ENCODE assay signal across 18 cellular contexts in the genomic region with DNA sequence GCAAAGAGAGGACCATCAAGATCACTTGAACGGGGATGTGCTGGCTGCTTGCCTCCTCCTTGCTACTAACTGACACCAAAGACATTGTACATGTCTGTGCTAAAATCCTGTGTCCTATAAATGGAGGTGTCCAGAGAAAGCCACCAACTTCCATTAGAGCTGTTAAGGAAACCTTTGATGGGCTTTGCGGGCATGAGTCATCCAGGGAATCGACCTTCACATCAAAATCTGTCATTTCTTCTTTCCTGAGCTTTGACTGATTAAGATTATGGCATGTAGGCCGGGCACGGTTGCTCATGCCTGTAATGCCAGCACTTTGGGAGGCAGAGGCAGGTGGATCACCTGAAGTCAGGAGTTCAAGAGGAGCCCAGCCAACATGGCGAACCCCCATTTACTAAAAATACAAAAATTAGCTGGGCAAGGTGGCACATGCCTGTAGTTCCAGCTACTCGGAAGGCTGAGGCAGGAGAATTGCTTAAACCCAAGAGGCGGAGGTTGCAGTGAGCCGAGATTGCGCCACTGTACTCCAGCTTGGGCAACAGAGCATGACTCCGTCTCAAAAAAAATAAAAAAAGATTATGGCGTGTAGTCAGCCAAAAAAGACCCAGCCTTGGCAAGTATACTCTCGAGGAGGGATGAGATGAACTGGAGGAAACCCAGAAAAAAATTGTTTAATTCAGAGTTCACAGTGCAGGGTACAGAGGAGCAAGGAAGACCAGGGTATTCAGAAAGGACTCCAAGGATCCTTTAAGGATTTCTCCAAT.
A peak's percentile ranks its signal among the peaks of the same experiment; 100 is the strongest.
DNase-seq lines count a peak whose midpoint lies in the region; ATAC-seq, FAIRE-seq and TF ChIP-seq lines count a peak whose summit lies in the region.
"Had no signal": no experiment of that assay in that cellular context is flagged by ENCODE, and none has a peak within 500 bp of the region (broad histone marks: within the 10 kb centered on the region; RNA-seq: fewer than 3 reads in every experiment).

No MANE protein-coding gene starts in this region.

- no peak for TF ChIP-seq CTCF in natural killer cell (IDR thresholded peaks at IDR 0.05)
- no peak for TF ChIP-seq CTCF in coronary artery (IDR thresholded peaks at IDR 0.05)
- TF ChIP-seq CTCF in lung (IDR thresholded peaks at IDR 0.05; ENCODE audit: control extremely low read depth, extremely low read depth), result no peak

- peak overlapping the region; percentile 43 for H3K4me3 Mint-ChIP-seq in natural killer cell treated with Interleukin-12 subunit alpha and Interleukin-12 subunit beta and Interleukin-15 and Interleukin-18, amount 100 ng/mL, for 72 hours
- no peak overlapping the region for H3K4me3 Mint-ChIP-seq in natural killer cell
- H3K4me3 Mint-ChIP-seq: naive B cell had no signal

- H3K4me3 ChIP-seq in coronary artery, result no peak overlapping the region
- no peak overlapping the region for H3K4me3 ChIP-seq in lung
- H3K4me3 ChIP-seq in H7 (ENCODE audit: insufficient read depth, low read depth, low read length), result no peak overlapping the region
- H3K4me3 ChIP-seq in small intestine (ENCODE audit: low read depth in 1 of 2, low read length in 2 of 2), result no peak overlapping the region
- H3K4me3 ChIP-seq: HAP-1 had no signal

- no peaks in the 10 kb centered on the region for H3K9me3 ChIP-seq in lung (ENCODE audit: control insufficient read depth in 2 of 2, insufficient read depth in 1 of 2, low read length in 1 of 2)
- no peaks in the 10 kb centered on the region for H3K9me3 ChIP-seq in small intestine (ENCODE audit: control insufficient read depth, low read depth)
- H3K9me3 ChIP-seq: HAP-1 had no signal

- no peaks in the 10 kb centered on the region for H3K36me3 Mint-ChIP-seq in natural killer cell treated with Interleukin-12 subunit alpha and Interleukin-12 subunit beta and Interleukin-15 and Interleukin-18, amount 100 ng/mL, for 72 hours
- no peaks in the 10 kb centered on the region for H3K36me3 Mint-ChIP-seq in natural killer cell
- H3K36me3 Mint-ChIP-seq: naive B cell had no signal

- no peak for DNase-seq in natural killer cell treated with Interleukin-12 subunit alpha and Interleukin-12 subunit beta and Interleukin-15 and Interleukin-18, amount 100 ng/mL, for 72 hours (ENCODE audit: low spot score)
- DNase-seq in natural killer cell, result no peak
- no peak for DNase-seq in coronary artery (ENCODE audit: low spot score)
- DNase-seq in lung (ENCODE audit: low spot score), result peak; percentile 69
- DNase-seq in H7, result no peak
- no peak for DNase-seq in NCI-H1417 treated with DMSO at 0.1 percent for 48 hours (lab: John Stamatoyannopoulos, UW)
- DNase-seq in small intestine, result no peak
- DNase-seq: activated CD4-positive, alpha-beta T cell treated with anti-CD3 and anti-CD28 coated beads, Interleukin-2, amount 50 U/mL, for 1 hour; activated effector memory CD4-positive, alpha-beta T cell treated with anti-CD3 and anti-CD28 coated beads, Interleukin-2, amount 50 U/mL, for 16 hours; cerebellar nuclear complex; DMS153; IMR-90; naive B cell; NCI-H187 treated with DMSO at 0.1 percent for 48 hours; NK-92 treated with Interleukin-12 subunit alpha and Interleukin-12 subunit beta, amount 100 ng/mL, for 24 hours; stimulated activated CD4-positive, alpha-beta T cell treated with anti-CD3 and anti-CD28 coated beads, Interleukin-12 subunit alpha, Interleukin-12 subunit beta, amount 100 ng/mL, for 4 hours had no signal

- peak overlapping the region in 1 of 2 donors; percentile 6 for H3K27ac Mint-ChIP-seq in natural killer cell treated with Interleukin-12 subunit alpha and Interleukin-12 subunit beta and Interleukin-15 and Interleukin-18, amount 100 ng/mL, for 72 hours
- H3K27ac Mint-ChIP-seq in natural killer cell, result peak overlapping the region in 1 of 2 donors; percentile 6

- H3K27ac ChIP-seq in coronary artery, result peak overlapping the region; percentile 18 to 48
- H3K27ac ChIP-seq in lung (ENCODE audit: low read depth in 1 of 2, low read length in 1 of 2), result peak overlapping the region in 1 of 2 donors; percentile 66
- no peak overlapping the region for H3K27ac ChIP-seq in small intestine (ENCODE audit: low read depth in 1 of 2, low read length in 1 of 2)

- peaks cover 0 to 16% of the 10 kb centered on the region in 2 donors for H3K36me3 ChIP-seq in lung (ENCODE audit: control insufficient read depth in 2 of 2, insufficient read depth in 2 of 2, low read length in 2 of 2)
- peaks cover 9% of the 10 kb centered on the region for H3K36me3 ChIP-seq in H7 (replicated peaks; ENCODE audit: control insufficient read depth, insufficient read depth, low read length)
- peaks cover 0 to 3% of the 10 kb centered on the region in 2 donors for H3K36me3 ChIP-seq in small intestine (ENCODE audit: control insufficient read depth in 2 of 2, insufficient read depth in 2 of 2, low read length in 2 of 2)
- H3K36me3 ChIP-seq: HAP-1 had no signal

- H3K27me3 ChIP-seq in lung (ENCODE audit: control insufficient read depth, insufficient read depth) (no peaks in the 10 kb centered on the region), H7 (ENCODE audit: control insufficient read depth, insufficient read depth, low read length) (no peaks in the 10 kb centered on the region), small intestine (ENCODE audit: control insufficient read depth in 2 of 2, insufficient read depth in 2 of 2, low read length in 2 of 2) (no peaks in the 10 kb centered on the region)

- no peaks in the 10 kb centered on the region for H3K27me3 Mint-ChIP-seq in natural killer cell treated with Interleukin-12 subunit alpha and Interleukin-12 subunit beta and Interleukin-15 and Interleukin-18, amount 100 ng/mL, for 72 hours
- H3K27me3 Mint-ChIP-seq in natural killer cell (ENCODE audit: low read depth in 2 of 2), result no peaks in the 10 kb centered on the region
- H3K27me3 Mint-ChIP-seq: naive B cell had no signal

- no peak for ATAC-seq in natural killer cell treated with Interleukin-12 subunit alpha and Interleukin-12 subunit beta and Interleukin-15 and Interleukin-18, amount 100 ng/mL, for 72 hours
- no peak for ATAC-seq in natural killer cell
- ATAC-seq in lung (ENCODE audit: insufficient read depth, low FRiP score), result peak; percentile 28
- ATAC-seq in GM21515 (IDR thresholded peaks at IDR 0.05; ENCODE audit: unreplicated experiment), result no peak

- H3K4me1 Mint-ChIP-seq in natural killer cell treated with Interleukin-12 subunit alpha and Interleukin-12 subunit beta and Interleukin-15 and Interleukin-18, amount 100 ng/mL, for 72 hours (ENCODE audit: low read depth in 2 of 2), result no peaks in the 10 kb centered on the region
- no peaks in the 10 kb centered on the region for H3K4me1 Mint-ChIP-seq in natural killer cell
- H3K4me1 Mint-ChIP-seq: naive B cell had no signal

- H3K4me1 ChIP-seq in lung (ENCODE audit: control insufficient read depth in 2 of 2, insufficient read depth in 2 of 2, low read length in 2 of 2) (peaks cover 0 to 3% of the 10 kb centered on the region in 2 donors), small intestine (ENCODE audit: control insufficient read depth in 2 of 2, insufficient read depth in 1 of 2, low read depth in 1 of 2, low read length in 1 of 2) (no peaks in the 10 kb centered on the region)
- H3K4me1 ChIP-seq: HAP-1 had no signal

- H3K9me3 Mint-ChIP-seq in natural killer cell treated with Interleukin-12 subunit alpha and Interleukin-12 subunit beta and Interleukin-15 and Interleukin-18, amount 100 ng/mL, for 72 hours, result no peaks in the 10 kb centered on the region
- no peaks in the 10 kb centered on the region for H3K9me3 Mint-ChIP-seq in natural killer cell
- H3K9me3 Mint-ChIP-seq: naive B cell had no signal

- no peak for FAIRE-seq in small intestine (lab: Jason Lieb, UNC)

- intact Hi-C loops in natural killer cell (cut with micrococcal nuclease), result no loop called here

- 38 to 61% methylated on average over 13 of the region's 13 CpGs for WGBS in lung, 2 donors
- 83 to 95% (median 92%) methylated on average over 13 of the region's 13 CpGs for WGBS in small intestine, 3 donors

Comparison
In these comparisons a context has a peak if more than half of its experiments do, and no peak if none do; other contexts are left out.
1. H3K27ac ChIP-seq: peak in coronary artery (2 of 2); none in small intestine (0 of 2).